ENCODE assay signal across 30 cellular contexts in genomic region chr3:41462103-41462691, GRCh38.
"Had no signal": no experiment of that assay in that cellular context is flagged by ENCODE, and none has a peak within 500 bp of the region (broad histone marks: within the 10 kb centered on the region; RNA-seq: fewer than 3 reads in every experiment).

No MANE protein-coding gene starts in this region.

- H3K4me1 ChIP-seq: breast epithelium, stomach, thyroid gland, upper lobe of left lung, vagina had no signal

- H3K9me3 ChIP-seq: breast epithelium, ovary, stomach, thyroid gland, upper lobe of left lung, vagina had no signal

- H3K27me3 ChIP-seq: breast epithelium, ovary, stomach, thyroid gland, upper lobe of left lung, vagina had no signal

- H3K27ac ChIP-seq: breast epithelium, ovary, skin epidermis, stomach, thyroid gland, upper lobe of left lung, vagina had no signal

- DNase-seq: activated CD4-positive, alpha-beta memory T cell treated with anti-CD3 and anti-CD28 coated beads, Interleukin-2, amount 10 ng/mL, durations not matched to agents 7 days and 5 days; activated CD4-positive, alpha-beta T cell treated with anti-CD3 and anti-CD28 coated beads for 1 hour; activated CD4-positive, alpha-beta T cell treated with anti-CD3 and anti-CD28 coated beads, Interleukin-2, amount 10 ng/mL, durations not matched to agents 7 days and 5 days; activated CD8-positive, alpha-beta memory T cell treated with anti-CD3 and anti-CD28 coated beads, Interleukin-2, amount 50 U/mL, for 48 hours; activated gamma-delta T cell; activated naive CD4-positive, alpha-beta T cell treated with anti-CD3 and anti-CD28 coated beads, Interleukin-2, amount 10 ng/mL, durations not matched to agents 7 days and 5 days; activated naive CD8-positive, alpha-beta T cell treated with anti-CD3 and anti-CD28 coated beads, Interleukin-2, amount 10 ng/mL, durations not matched to agents 7 days and 5 days; activated T-cell treated with anti-CD3 and anti-CD28 coated beads, Interleukin-2, amount 50 U/mL, for 24 hours; amniotic stem cell; central memory CD4-positive, alpha-beta T cell; endodermal cell; foreskin fibroblast; head of caudate nucleus; hypothalamus; immature natural killer cell; kidney; naive thymus-derived CD4-positive, alpha-beta T cell; ovary; stimulated activated CD4-positive, alpha-beta T cell treated with anti-CD3 and anti-CD28 coated beads, Interleukin-1b, Interleukin-23, amount 100 ng/mL, for 48 hours; stimulated activated CD4-positive, alpha-beta T cell treated with anti-CD3 and anti-CD28 coated beads, Interleukin-4, amount 100 ng/mL, for 4 hours; stimulated activated naive B cell treated with anti-CD40 and anti-IgM and Interleukin-4, amounts not matched to agents 10 μg/mL and 1 μg/mL and 100 μg/mL, for 72 hours; stomach; thyroid gland; upper lobe of left lung had no signal

- H3K4me3 ChIP-seq: breast epithelium, ovary, skin epidermis, stomach, thyroid gland, upper lobe of left lung, vagina had no signal

- ATAC-seq: esophagus mucosa; naive thymus-derived CD4-positive, alpha-beta T cell; sciatic nerve; stimulated activated naive B cell treated with anti-CD40 and anti-IgM and Interleukin-4, amounts not matched to agents 10 μg/mL and 1 μg/mL and 100 μg/mL, for 72 hours; WTC11 had no signal

- H3K36me3 ChIP-seq: breast epithelium, ovary, stomach, thyroid gland, upper lobe of left lung, vagina had no signal
